ENCODE assay signal across 8 cellular contexts in the genomic region with DNA sequence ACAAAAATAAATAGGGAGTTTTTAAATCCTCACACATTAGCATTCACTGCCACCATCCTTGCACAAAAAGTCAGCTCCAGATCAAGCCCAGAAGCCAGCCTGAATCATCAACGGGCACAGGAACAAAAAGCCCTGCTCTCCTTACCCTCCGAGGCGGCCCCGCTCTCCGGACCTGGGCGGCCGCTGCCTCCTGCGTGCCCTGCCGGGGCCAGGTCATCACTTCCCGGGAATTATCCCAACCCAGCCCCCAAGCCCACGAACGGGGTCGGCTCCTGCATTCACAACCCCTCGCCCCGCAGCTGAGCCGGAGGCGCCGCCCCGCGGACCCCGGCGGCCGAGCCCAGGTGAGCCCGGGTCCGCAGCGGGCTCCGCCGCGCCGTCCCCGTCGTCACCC. TPM values are rescaled to one million over a fixed set of nuclear protein-coding genes. Genes with fewer than 3 reads are reported as not detected.
DNase-seq lines count a peak whose midpoint lies in the region; ATAC-seq and TF ChIP-seq lines count a peak whose summit lies in the region.

No MANE protein-coding gene starts in this region.

- no peak overlapping the region for H2AFZ ChIP-seq in OCI-LY1 (ENCODE audit: low read length)
- H2AFZ ChIP-seq in neuron (ENCODE audit: low read depth, low read length): no peak overlapping the region

- peaks cover 16% of the 10 kb centered on the region for H3K79me2 ChIP-seq in OCI-LY1 (ENCODE audit: insufficient read depth, low read length)

- TF ChIP-seq CTCF in OCI-LY1 (IDR thresholded peaks at IDR 0.05; ENCODE audit: low read length) (no peak), endothelial cell (IDR thresholded peaks at IDR 0.05; ENCODE audit: unreplicated experiment) (no peak)

- H3K4me1 ChIP-seq in OCI-LY1 (ENCODE audit: insufficient read depth, low read length, severe bottlenecking): peaks cover 36% of the 10 kb centered on the region
- H3K4me1 ChIP-seq in neuron (ENCODE audit: insufficient read depth, low read length): peaks cover 36% of the 10 kb centered on the region

- no peaks in the 10 kb centered on the region for H3K9me3 Mint-ChIP-seq in endothelial cell (ENCODE audit: unreplicated experiment)

- H3K4me3 ChIP-seq in OCI-LY1 (ENCODE audit: low read depth, low read length, poor library complexity, severe bottlenecking) (peak overlapping the region; percentile 98), neuron (ENCODE audit: low read length) (peak overlapping the region; percentile 88)

- H3K36me3 Mint-ChIP-seq in endothelial cell (ENCODE audit: low read depth, unreplicated experiment): peaks cover 28% of the 10 kb centered on the region

- DNase-seq in endothelial cell (ENCODE audit: low spot score) (no peak), CD1c-positive myeloid dendritic cell (ENCODE audit: extremely low spot score) (no peak), GF-D8 (lab: John Stamatoyannopoulos, UW) (no peak), NOMO-1 treated with DMSO at 0.1 percent for 48 hours (lab: John Stamatoyannopoulos, UW; ENCODE audit: unreplicated experiment) (no peak), hippocampal formation (lab: John Stamatoyannopoulos, UW) (no peak)

- peak overlapping the region; percentile 84 for H3K4me2 ChIP-seq in OCI-LY1 (ENCODE audit: low read length)

- no peaks in the 10 kb centered on the region for H4K20me1 ChIP-seq in OCI-LY1 (ENCODE audit: insufficient read depth, low read length)

- H3K9me3 ChIP-seq in OCI-LY1 (ENCODE audit: low read length): no peaks in the 10 kb centered on the region
- no peaks in the 10 kb centered on the region for H3K9me3 ChIP-seq in neuron (ENCODE audit: low read length)

- H3K27me3 Mint-ChIP-seq in endothelial cell (ENCODE audit: unreplicated experiment): peaks cover 18% of the 10 kb centered on the region

- H3K27me3 ChIP-seq in OCI-LY1 (ENCODE audit: insufficient read depth, low read length) (no peaks in the 10 kb centered on the region), neuron (ENCODE audit: insufficient read depth, low read length) (no peaks in the 10 kb centered on the region)

- peak; percentile 0 for ATAC-seq in GM18873 (IDR thresholded peaks at IDR 0.05; ENCODE audit: low FRiP score, unreplicated experiment)

- H3K9me2 ChIP-seq in OCI-LY1 (ENCODE audit: low read depth, low read length): no peaks in the 10 kb centered on the region

- H3F3A ChIP-seq in OCI-LY1 (ENCODE audit: insufficient read depth, low read length): peaks cover 14% of the 10 kb centered on the region

- H3K27ac Mint-ChIP-seq in endothelial cell (ENCODE audit: unreplicated experiment): peak overlapping the region; percentile 64

- peak overlapping the region; percentile 99 for H3K9ac ChIP-seq in OCI-LY1 (ENCODE audit: low read length)

- H3K27ac ChIP-seq in OCI-LY1 (ENCODE audit: low read depth, low read length, poor library complexity, severe bottlenecking): no peak overlapping the region

- H3K4me1 Mint-ChIP-seq in endothelial cell (ENCODE audit: unreplicated experiment): peaks cover 26% of the 10 kb centered on the region

- H3K36me3 ChIP-seq in OCI-LY1 (ENCODE audit: insufficient read depth, low read length): peaks cover 45% of the 10 kb centered on the region
- peaks cover 31% of the 10 kb centered on the region for H3K36me3 ChIP-seq in neuron (ENCODE audit: insufficient read depth, low read length)

- peak overlapping the region; percentile 96 for H3K4me3 Mint-ChIP-seq in endothelial cell (ENCODE audit: unreplicated experiment)

RNA-seq across cellular contexts. Expression of a gene that starts 0.8 kb away (rescaled TPM):
- 45.7 TPM for total RNA-seq in endothelial cell (ENCODE audit: unreplicated experiment)

RNA-seq across cellular contexts. Expression of a gene that starts 12.0 kb away (rescaled TPM):
- 116 TPM for total RNA-seq in endothelial cell (ENCODE audit: unreplicated experiment)

RNA-seq across cellular contexts. Expression of a gene that starts 21.5 kb away (rescaled TPM):
- 106 TPM for total RNA-seq in endothelial cell (ENCODE audit: unreplicated experiment)

RNA-seq across cellular contexts. Expression of a gene that starts 42.3 kb away (rescaled TPM):
- 0.31 TPM for total RNA-seq in endothelial cell (ENCODE audit: unreplicated experiment)

RNA-seq across cellular contexts. Expression of a gene that starts 54.4 kb away (rescaled TPM):
- 122 TPM for total RNA-seq in endothelial cell (ENCODE audit: unreplicated experiment)
